Comparison of ENCODE assay signal across 13 cellular contexts in the genomic region with DNA sequence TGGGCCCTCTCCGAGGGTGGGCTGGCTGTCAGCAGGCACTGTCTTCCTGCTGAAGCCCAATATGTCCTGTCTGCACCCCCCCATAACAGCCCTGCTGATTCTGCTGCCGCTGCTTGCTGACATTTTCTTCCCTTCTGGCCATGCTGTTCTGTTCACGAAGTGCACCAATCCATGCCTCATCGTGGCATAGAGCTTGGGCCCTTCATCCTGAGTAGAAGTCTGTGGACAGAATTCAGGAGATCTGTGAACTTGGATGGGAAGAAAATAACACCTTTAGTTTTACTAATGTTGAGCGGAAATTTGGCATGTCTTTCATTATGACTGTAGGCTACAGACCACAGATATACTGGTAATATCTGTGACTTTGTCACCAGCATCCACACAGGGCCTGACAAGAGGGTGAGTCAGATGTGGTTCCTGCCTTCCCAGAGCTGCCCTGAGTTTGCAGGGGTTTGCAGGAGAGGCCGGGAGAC. TPM values are rescaled to one million over a fixed set of nuclear protein-coding genes. Genes with fewer than 3 reads are reported as not detected.
DNase-seq lines count a peak whose midpoint lies in the region; ATAC-seq and TF ChIP-seq lines count a peak whose summit lies in the region.
"Had no signal": no experiment of that assay in that cellular context is flagged by ENCODE, and none has a peak within 500 bp of the region (broad histone marks: within the 10 kb centered on the region; RNA-seq: fewer than 3 reads in every experiment).

No MANE protein-coding gene starts in this region.

- H3K9me3 ChIP-seq in vagina = no peaks in the 10 kb centered on the region

- H3K4me1 ChIP-seq in vagina = no peaks in the 10 kb centered on the region

- H3K36me3 ChIP-seq in vagina = no peaks in the 10 kb centered on the region
- H3K36me3 ChIP-seq in brain microvascular endothelial cell (replicated peaks) = no peaks in the 10 kb centered on the region

- peak; percentile 22 for DNase-seq in stimulated activated CD4-positive, alpha-beta T cell treated with anti-CD3 and anti-CD28 coated beads, Interleukin-1b, Interleukin-23, amount 100 ng/mL, for 48 hours
- no peak for DNase-seq in stimulated activated CD4-positive, alpha-beta T cell treated with anti-CD3 and anti-CD28 coated beads, Interleukin-12 subunit alpha, Interleukin-12 subunit beta, amount 100 ng/mL, for 4 hours
- peak; percentile 28 to 42 for DNase-seq in activated T-cell treated with anti-CD3 and anti-CD28 coated beads, Interleukin-2, amount 50 U/mL, for 72 hours
- no peak for DNase-seq in vagina (ENCODE audit: extremely low spot score in 2 of 2)
- no peak for DNase-seq in brain microvascular endothelial cell
- no peak for DNase-seq in effector CD8-positive, alpha-beta T cell (lab: John Stamatoyannopoulos, UW)
- DNase-seq: GOT3, NCI-H146, PC-9 had no signal

- H3K4me3 ChIP-seq in vagina = no peak overlapping the region
- H3K4me3 ChIP-seq in brain microvascular endothelial cell (ENCODE audit: low read depth, low read length) = no peak overlapping the region
- H3K4me3 ChIP-seq: PC-9 had no signal

- intact Hi-C loops in vagina (cut with DNase I) = no loop called here

- no peaks in the 10 kb centered on the region for H3K9me3 Mint-ChIP-seq in activated T-cell treated with anti-CD3 and anti-CD28 coated beads, Interleukin-2, amount 50 U/mL, for 72 hours

- no peak for TF ChIP-seq POLR2A in vagina (IDR thresholded peaks at IDR 0.05)

- no peak for TF ChIP-seq CTCF in vagina (IDR thresholded peaks at IDR 0.05)
- no peak for TF ChIP-seq CTCF in brain microvascular endothelial cell (IDR thresholded peaks at IDR 0.05; ENCODE audit: low read depth, low read length, missing control alignments)

- H3K4me3 Mint-ChIP-seq in activated T-cell treated with anti-CD3 and anti-CD28 coated beads, Interleukin-2, amount 50 U/mL, for 72 hours = peak overlapping the region in 1 of 2 donors; percentile 52
- H3K4me3 Mint-ChIP-seq: B cell had no signal

- H3K27me3 Mint-ChIP-seq in activated T-cell treated with anti-CD3 and anti-CD28 coated beads, Interleukin-2, amount 50 U/mL, for 72 hours (ENCODE audit: low read depth) = no peaks in the 10 kb centered on the region
- H3K27me3 Mint-ChIP-seq: B cell had no signal

- in situ Hi-C loops in brain microvascular endothelial cell (cut with HindIII; ENCODE audit: low pct_ligation_motif_present, low sequenced_read_pairs) = no loop called here

- H3K27me3 ChIP-seq in vagina = no peaks in the 10 kb centered on the region
- H3K27me3 ChIP-seq in brain microvascular endothelial cell (replicated peaks) = no peaks in the 10 kb centered on the region

- peak overlapping the region; percentile 70 for H3K27ac Mint-ChIP-seq in activated T-cell treated with anti-CD3 and anti-CD28 coated beads, Interleukin-2, amount 50 U/mL, for 72 hours
- H3K27ac Mint-ChIP-seq: B cell had no signal

- H3K36me3 Mint-ChIP-seq in activated T-cell treated with anti-CD3 and anti-CD28 coated beads, Interleukin-2, amount 50 U/mL, for 72 hours (ENCODE audit: insufficient read depth in 2 of 2) = no peaks in the 10 kb centered on the region

- peaks cover 9% of the 10 kb centered on the region for H3K4me1 Mint-ChIP-seq in activated T-cell treated with anti-CD3 and anti-CD28 coated beads, Interleukin-2, amount 50 U/mL, for 72 hours (ENCODE audit: low read depth)

- peak; percentile 59 for ATAC-seq in HG02885 (IDR thresholded peaks at IDR 0.05; ENCODE audit: poor library complexity, unreplicated experiment)
- ATAC-seq in activated T-cell treated with anti-CD3 and anti-CD28 coated beads, Interleukin-2, amount 50 U/mL, for 72 hours (replicated peaks in 1 of 2) = peak; percentile 87 to 98
- no peak for ATAC-seq in GM21526 (IDR thresholded peaks at IDR 0.05; ENCODE audit: low FRiP score, unreplicated experiment)

- no peak overlapping the region for H3K27ac ChIP-seq in vagina
- no peak overlapping the region for H3K27ac ChIP-seq in brain microvascular endothelial cell
- H3K27ac ChIP-seq: epithelial cell of prostate, PC-9 had no signal

RNA-seq across cellular contexts. Expression of gene KIAA0930, which starts 14.1 kb away (rescaled TPM):
- total RNA-seq in activated T-cell treated with anti-CD3 and anti-CD28 coated beads, Interleukin-2, amount 50 U/mL, for 72 hours = 10 to 100 TPM; 25.3 to 26.4 TPM
- 42.5 TPM for total RNA-seq in vagina

RNA-seq across cellular contexts. Expression of gene UPK3A, which starts 29.9 kb away (rescaled TPM):
- not detected for total RNA-seq in activated T-cell treated with anti-CD3 and anti-CD28 coated beads, Interleukin-2, amount 50 U/mL, for 72 hours
- total RNA-seq in vagina = not detected
- total RNA-seq: B cell had no signal

RNA-seq across cellular contexts. Expression of gene FAM118A, which starts 54.9 kb away (rescaled TPM):
- total RNA-seq in activated T-cell treated with anti-CD3 and anti-CD28 coated beads, Interleukin-2, amount 50 U/mL, for 72 hours = 100 to 1,000 TPM in 1 of 2 donors, 10 to 100 TPM in 1; 50.1 to 130 TPM
- 49.6 TPM for total RNA-seq in vagina

Comparison
In these comparisons a context has a peak if more than half of its experiments do, and no peak if none do; other contexts are left out.
1. DNase-seq: peak in stimulated activated CD4-positive, alpha-beta T cell treated with anti-CD3 and anti-CD28 coated beads, Interleukin-1b, Interleukin-23, amount 100 ng/mL, for 48 hours (single experiment) and activated T-cell treated with anti-CD3 and anti-CD28 coated beads, Interleukin-2, amount 50 U/mL, for 72 hours (2 of 2); none in stimulated activated CD4-positive, alpha-beta T cell treated with anti-CD3 and anti-CD28 coated beads, Interleukin-12 subunit alpha, Interleukin-12 subunit beta, amount 100 ng/mL, for 4 hours (single experiment), vagina (0 of 2), brain microvascular endothelial cell (single experiment) and effector CD8-positive, alpha-beta T cell (single experiment).